In the genomic region with DNA sequence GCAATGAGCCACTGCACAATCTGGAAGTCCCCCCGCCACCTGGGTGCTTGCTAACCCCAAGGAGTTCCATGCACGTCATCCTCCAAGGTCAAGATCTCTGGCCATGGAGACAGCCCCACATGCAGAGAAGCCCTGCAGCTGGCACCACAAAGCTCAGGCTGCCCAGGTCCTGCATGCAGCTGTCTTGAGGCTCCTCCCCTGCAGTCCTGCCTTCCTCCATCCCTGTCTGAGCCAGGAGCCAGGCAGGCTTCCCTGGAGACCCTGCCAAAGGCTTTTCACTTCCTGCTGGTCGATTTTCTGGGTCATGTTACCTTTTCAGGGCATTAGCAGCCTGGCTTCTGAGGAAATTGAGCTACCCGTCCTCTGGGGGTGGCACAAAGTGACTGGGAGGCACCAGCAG, we compare ENCODE assay signal across 23 cellular contexts. TPM values are rescaled to one million over a fixed set of nuclear protein-coding genes. Genes with fewer than 3 reads are reported as not detected.
DNase-seq lines count a peak whose midpoint lies in the region; ATAC-seq, FAIRE-seq and TF ChIP-seq lines count a peak whose summit lies in the region.
"Had no signal": no experiment of that assay in that cellular context is flagged by ENCODE, and none has a peak within 500 bp of the region (broad histone marks: within the 10 kb centered on the region; RNA-seq: fewer than 3 reads in every experiment).

No MANE protein-coding gene starts in this region.

- H3K36me3 ChIP-seq in BLaER1: 0 out of 2 replicates have a peak, but pooled peaks cover 4% of the 10 kb centered on the region
- no peaks in the 10 kb centered on the region for H3K36me3 ChIP-seq in KMS-11 (ENCODE audit: insufficient read depth)
- H3K36me3 ChIP-seq: left lung, suprapubic skin, WERI-Rb-1 had no signal

- no peaks in the 10 kb centered on the region for H3K27me3 ChIP-seq in BLaER1
- H3K27me3 ChIP-seq in KMS-11 (ENCODE audit: insufficient read depth, low read depth): no peaks in the 10 kb centered on the region
- H3K27me3 ChIP-seq: left lung, suprapubic skin had no signal

- TF ChIP-seq CTCF in KMS-11 (conservative IDR thresholded peaks at IDR 0.05; ENCODE audit: low read depth, low read length): no peak

- H3K4me2 ChIP-seq in BLaER1: peak overlapping the region; percentile 82
- peak overlapping the region; percentile 95 for H3K4me2 ChIP-seq in KMS-11

- no peak for ATAC-seq in HG03025 (IDR thresholded peaks at IDR 0.05; ENCODE audit: low FRiP score, unreplicated experiment)
- ATAC-seq: GM12878; left lung; natural killer cell treated with Interleukin-12 subunit alpha and Interleukin-12 subunit beta and Interleukin-15 and Interleukin-18, amount 100 ng/mL, for 72 hours; SK-N-SH treated with all-trans-retinoic acid at 6 μM for 48 hours had no signal

- DNase-seq in NCI-H2107 (lab: John Stamatoyannopoulos, UW) (peak; percentile 44), left kidney (ENCODE audit: low read depth, low spot score) (peak; percentile 72), GM12892 (ENCODE audit: insufficient read length) (no peak), cerebellum (ENCODE audit: low spot score) (no peak)
- no peak for DNase-seq in activated CD4-positive, alpha-beta T cell treated with anti-CD3 and anti-CD28 coated beads, Interleukin-2, amount 50 U/mL, for 1 hour
- DNase-seq: ACHN; C1 segment of cervical spinal cord; left lung; midbrain; RPMI8226; stimulated activated CD4-positive, alpha-beta T cell treated with anti-CD3 and anti-CD28 coated beads, Interleukin-1b, Interleukin-23, amount 100 ng/mL, for 48 hours had no signal

- no peak for TF ChIP-seq POLR2A in GM12892 (IDR thresholded peaks at IDR 0.05; ENCODE audit: low read depth, low read length)

- H3K4me3 ChIP-seq in BLaER1 (no peak overlapping the region), KMS-11 (IDR thresholded peaks at IDR 0.05; ENCODE audit: insufficient read depth, low read depth, low read length) (no peak overlapping the region)
- H3K4me3 ChIP-seq: GM12878, left lung, suprapubic skin had no signal

- peaks cover 13% of the 10 kb centered on the region; the same call in 1 of the 2 replicates for H3K9me3 ChIP-seq in BLaER1
- H3K9me3 ChIP-seq: left lung, suprapubic skin had no signal

- no peak overlapping the region for H2AFZ ChIP-seq in KMS-11 (ENCODE audit: low read depth)

- H4K20me1 ChIP-seq in BLaER1 (no peaks in the 10 kb centered on the region), KMS-11 (ENCODE audit: insufficient read depth) (no peaks in the 10 kb centered on the region)

- H3K9ac ChIP-seq in BLaER1: peak overlapping the region; percentile 49; the same call in 1 of the 2 replicates
- peak overlapping the region; percentile 91 for H3K9ac ChIP-seq in KMS-11

- peak overlapping the region; percentile 73 for H3K27ac ChIP-seq in BLaER1
- peak overlapping the region; percentile 100 for H3K27ac ChIP-seq in KMS-11
- H3K27ac ChIP-seq: left lung, suprapubic skin had no signal

- H3K4me1 ChIP-seq in BLaER1 (peaks cover 89% of the 10 kb centered on the region), KMS-11 (ENCODE audit: low read depth, poor library complexity, severe bottlenecking) (peaks cover 79% of the 10 kb centered on the region)
- H3K4me1 ChIP-seq: left lung, suprapubic skin had no signal

- no peaks in the 10 kb centered on the region for H3K79me2 ChIP-seq in KMS-11 (ENCODE audit: insufficient read depth, low read depth)

- no peak for FAIRE-seq in GM12892 (lab: Jason Lieb, UNC)
- FAIRE-seq: astrocyte, GM12878, urothelium cell line had no signal

RNA-seq across cellular contexts. Expression of a gene that starts 12.5 kb away (rescaled TPM):
- polyA plus RNA-seq in GM12892 (2012; ENCODE audit: missing spikeins): 0.08 TPM
- 0.27 TPM for total RNA-seq in cerebellum
- total RNA-seq: activated T-helper 2 cell treated with anti-CD3 and anti-CD28 coated beads, Interferon-gamma antibody, Interleukin-2, Interleukin-4, amounts not matched to agents 10 μg/mL and 5 μg/mL and 100 μg/mL, durations not matched to agents 14 hours and 24 hours and 36 hours; astrocyte; GM12878; natural killer cell treated with Interleukin-12 subunit alpha and Interleukin-12 subunit beta and Interleukin-15 and Interleukin-18, amount 100 ng/mL, for 72 hours; NCI-H460; suprapubic skin had no signal

Comparison
In these comparisons a context has a peak if more than half of its experiments do, and no peak if none do; other contexts are left out.
1. DNase-seq: peak in NCI-H2107 (single experiment) and left kidney (single experiment); none in GM12892 (single experiment), activated CD4-positive, alpha-beta T cell treated with anti-CD3 and anti-CD28 coated beads, Interleukin-2, amount 50 U/mL, for 1 hour (single experiment) and cerebellum (single experiment).